18 cellular contexts compared by ENCODE assay signal in genomic region chr4:128225148-128225547, GRCh38.
DNase-seq lines count a peak whose midpoint lies in the region; ATAC-seq, FAIRE-seq and TF ChIP-seq lines count a peak whose summit lies in the region.
"Had no signal": no experiment of that assay in that cellular context is flagged by ENCODE, and none has a peak within 500 bp of the region (broad histone marks: within the 10 kb centered on the region; RNA-seq: fewer than 3 reads in every experiment).

No MANE protein-coding gene starts in this region.

- H3K4me1 ChIP-seq in adipocyte (ENCODE audit: control insufficient read depth, insufficient read depth, low read length) (peaks cover 40% of the 10 kb centered on the region), OCI-LY7 (ENCODE audit: insufficient read depth, low read length, poor library complexity, severe bottlenecking) (no peaks in the 10 kb centered on the region)
- no peaks in the 10 kb centered on the region for H3K4me1 ChIP-seq in CD8-positive, alpha-beta T cell (ENCODE audit: insufficient read depth, low read length)
- H3K4me1 ChIP-seq: right atrium auricular region had no signal

- peak; percentile 76 for FAIRE-seq in HTR-8/SVneo (lab: Jason Lieb, UNC)
- FAIRE-seq: HepG2 had no signal

- no peaks in the 10 kb centered on the region for H3K9me3 Mint-ChIP-seq in CD8-positive, alpha-beta T cell

- ATAC-seq in CD8-positive, alpha-beta T cell: no peak
- ATAC-seq: HepG2 had no signal

- no peak overlapping the region for H3K4me3 Mint-ChIP-seq in CD8-positive, alpha-beta T cell
- H3K4me3 Mint-ChIP-seq: endodermal cell, type B pancreatic cell had no signal

- DNase-seq in AG09319 (ENCODE audit: extremely low read depth, low read depth): peak; percentile 35
- DNase-seq in HTR-8/SVneo (ENCODE audit: insufficient read length, low spot score): peak; percentile 57
- DNase-seq in adipocyte (ENCODE audit: low read depth): peak; percentile 85
- DNase-seq in iris pigment epithelial cell (ENCODE audit: low read depth): peak; percentile 89
- no peak for DNase-seq in NCI-H2081 (lab: John Stamatoyannopoulos, UW)
- DNase-seq in NCI-H2196 treated with DMSO at 0.1 percent for 48 hours (lab: John Stamatoyannopoulos, UW; ENCODE audit: unreplicated experiment): no peak
- no peak for DNase-seq in OCI-LY7 (ENCODE audit: low spot score)
- no peak for DNase-seq in CD8-positive, alpha-beta T cell
- DNase-seq: activated CD8-positive, alpha-beta memory T cell treated with anti-CD3 and anti-CD28 coated beads for 24 hours; activated effector memory CD4-positive, alpha-beta T cell treated with Interleukin-2 at 50 U/mL for 16 hours; endodermal cell; kidney; NK-92 treated with Interleukin-12 subunit alpha and Interleukin-12 subunit beta, amount 100 ng/mL, for 24 hours; stimulated activated CD4-positive, alpha-beta T cell treated with anti-CD3 and anti-CD28 coated beads, Interleukin-2, amount 100 ng/mL, for 48 hours had no signal

- H4K20me1 ChIP-seq in OCI-LY7 (ENCODE audit: insufficient read depth, low read length): no peaks in the 10 kb centered on the region
- H4K20me1 ChIP-seq: BLaER1 had no signal

- H2AFZ ChIP-seq in OCI-LY7 (ENCODE audit: low read length): no peak overlapping the region

- H3K36me3 Mint-ChIP-seq in CD8-positive, alpha-beta T cell: no peaks in the 10 kb centered on the region
- H3K36me3 Mint-ChIP-seq: type B pancreatic cell had no signal

- H3K27ac Mint-ChIP-seq in CD8-positive, alpha-beta T cell: no peak overlapping the region
- H3K27ac Mint-ChIP-seq: endodermal cell, type B pancreatic cell had no signal

- no peaks in the 10 kb centered on the region for H3K4me1 Mint-ChIP-seq in CD8-positive, alpha-beta T cell (ENCODE audit: low read depth)
- H3K4me1 Mint-ChIP-seq: endodermal cell had no signal

- H3K27me3 Mint-ChIP-seq in CD8-positive, alpha-beta T cell (ENCODE audit: low read depth): peaks cover 2% of the 10 kb centered on the region
- H3K27me3 Mint-ChIP-seq: type B pancreatic cell had no signal

- intact Hi-C loops in OCI-LY7 (cut with micrococcal nuclease; ENCODE audit: unreplicated experiment): no loop called here
- intact Hi-C loops in CD8-positive, alpha-beta T cell (cut with DNase I, micrococcal nuclease): no loop called here

- no TSS peak for BruUV-seq in OCI-LY7 (replicated peaks; lab: Mats Ljungman, UMichigan)

- no peak overlapping the region for H3K9ac ChIP-seq in adipocyte (ENCODE audit: low read length)
- H3K9ac ChIP-seq: BLaER1 had no signal

- TF ChIP-seq CTCF in AG09319 (IDR thresholded peaks at IDR 0.05; ENCODE audit: low read depth, low read length) (no peak), OCI-LY7 (conservative IDR thresholded peaks at IDR 0.05; ENCODE audit: low read length) (no peak)
- TF ChIP-seq CTCF in CD8-positive, alpha-beta T cell (IDR thresholded peaks at IDR 0.05): no peak

- H3K4me3 ChIP-seq in adipocyte (ENCODE audit: low read length) (no peak overlapping the region), OCI-LY7 (ENCODE audit: low read depth, low read length, poor library complexity, severe bottlenecking) (no peak overlapping the region)
- no peak overlapping the region for H3K4me3 ChIP-seq in CD8-positive, alpha-beta T cell (ENCODE audit: low read depth, low read length)
- H3K4me3 ChIP-seq: BLaER1, right atrium auricular region had no signal

- H3K27me3 ChIP-seq in adipocyte (replicated peaks; ENCODE audit: control insufficient read depth, insufficient read depth, low read length): no peaks in the 10 kb centered on the region
- H3K27me3 ChIP-seq in CD8-positive, alpha-beta T cell (ENCODE audit: insufficient read depth, low read length): no peaks in the 10 kb centered on the region
- H3K27me3 ChIP-seq: BLaER1, right atrium auricular region had no signal

- no peak overlapping the region for H3K4me2 ChIP-seq in OCI-LY7 (ENCODE audit: low read length)
- H3K4me2 ChIP-seq: BLaER1 had no signal

- H3K9me3 ChIP-seq in adipocyte (ENCODE audit: control insufficient read depth, low read length): no peaks in the 10 kb centered on the region
- H3K9me3 ChIP-seq in OCI-LY7 (ENCODE audit: low read length): no peaks in the 10 kb centered on the region
- no peaks in the 10 kb centered on the region for H3K9me3 ChIP-seq in CD8-positive, alpha-beta T cell (ENCODE audit: low read length)
- H3K9me3 ChIP-seq: BLaER1, right atrium auricular region had no signal

- H3K9me2 ChIP-seq in OCI-LY7 (ENCODE audit: insufficient read depth, low read length): no peaks in the 10 kb centered on the region

- H3K79me2 ChIP-seq in OCI-LY7 (ENCODE audit: insufficient read depth, low read depth, low read length): no peaks in the 10 kb centered on the region

- H3K27ac ChIP-seq in OCI-LY7 (ENCODE audit: low read depth, low read length, poor library complexity, severe bottlenecking): no peak overlapping the region
- H3K27ac ChIP-seq in CD8-positive, alpha-beta T cell (ENCODE audit: low read depth, low read length): no peak overlapping the region
- H3K27ac ChIP-seq: BLaER1, right atrium auricular region had no signal

- H3K36me3 ChIP-seq in adipocyte (ENCODE audit: control insufficient read depth, insufficient read depth, low read length, severe bottlenecking) (no peaks in the 10 kb centered on the region), OCI-LY7 (ENCODE audit: insufficient read depth, low read length) (no peaks in the 10 kb centered on the region)
- no peaks in the 10 kb centered on the region for H3K36me3 ChIP-seq in CD8-positive, alpha-beta T cell (ENCODE audit: insufficient read depth, low read length)
- H3K36me3 ChIP-seq: BLaER1, right atrium auricular region had no signal

- POLR2A ChIA-PET in OCI-LY7 (lab: Charles Lee): interaction anchor here (0.6 to 1.4 kb wide), 2 partner anchors 8 to 49 kb away, joined by 3 read pairs; no protein-coding TSS in a partner anchor
- POLR2A ChIA-PET in CD8-positive, alpha-beta T cell (lab: Charles Lee): no interaction called here

- CTCF ChIA-PET in OCI-LY7 (lab: Charles Lee; ENCODE audit: unreplicated experiment): no interaction called here
- CTCF ChIA-PET in CD8-positive, alpha-beta T cell (lab: Charles Lee): no interaction called here

Comparison
In these comparisons a context has a peak if more than half of its experiments do, and no peak if none do; other contexts are left out.
1. DNase-seq: peak in AG09319 (single experiment), HTR-8/SVneo (single experiment), adipocyte (single experiment) and iris pigment epithelial cell (single experiment); none in NCI-H2081 (0 of 2), NCI-H2196 treated with DMSO at 0.1 percent for 48 hours (single experiment), OCI-LY7 (single experiment) and CD8-positive, alpha-beta T cell (0 of 7).